Comparison of ENCODE assay signal across 25 cellular contexts in the genomic region with DNA sequence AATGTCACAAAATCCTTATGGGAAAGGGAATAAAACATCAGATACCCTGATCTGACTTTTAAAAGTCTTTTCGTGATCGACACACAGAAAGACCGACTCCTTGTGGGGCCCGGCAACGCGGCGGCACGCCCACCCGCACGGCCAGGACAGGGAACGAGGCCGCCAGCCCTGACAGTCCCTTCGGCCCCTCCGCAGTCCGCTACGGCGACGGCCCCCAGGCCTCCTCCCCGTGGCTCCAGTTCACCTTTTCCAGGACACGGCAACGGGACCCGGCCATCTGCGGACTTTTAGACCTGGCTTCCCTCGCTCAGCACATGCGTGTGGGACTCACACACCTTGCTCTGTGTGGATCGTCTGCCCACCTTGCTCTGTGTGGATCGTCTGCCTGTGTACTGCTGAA.
"Had no signal": no experiment of that assay in that cellular context is flagged by ENCODE, and none has a peak within 500 bp of the region (broad histone marks: within the 10 kb centered on the region; RNA-seq: fewer than 3 reads in every experiment).

No MANE protein-coding gene starts in this region.

- H3K4me3 ChIP-seq: cardiac muscle cell, MG63, SJSA1 had no signal

- DNase-seq: activated CD4-positive, alpha-beta memory T cell treated with anti-CD3 and anti-CD28 coated beads, Interleukin-2, amount 10 ng/mL, durations not matched to agents 7 days and 5 days; activated CD4-positive, alpha-beta T cell treated with anti-CD3 and anti-CD28 coated beads for 36 hours; activated CD4-positive, alpha-beta T cell treated with anti-CD3 and anti-CD28 coated beads, Interleukin-2, amount 50 U/mL, for 1 hour; activated gamma-delta T cell treated with Interleukin-2 at 50 U/mL for 16 hours; activated naive CD4-positive, alpha-beta T cell treated with anti-CD3 and anti-CD28 coated beads, Interleukin-2, amount 10 ng/mL, durations not matched to agents 7 days and 5 days; activated naive CD8-positive, alpha-beta T cell treated with anti-CD3 and anti-CD28 coated beads for 36 hours; activated T-cell treated with anti-CD3 and anti-CD28 coated beads, Interleukin-2, amount 50 U/mL, for 72 hours; brain microvascular endothelial cell; MG63; MV-4-11; NCI-H1092 treated with DMSO at 0.1 percent for 48 hours; NCI-H1417 treated with DMSO at 0.1 percent for 48 hours; NCI-H1694 treated with DMSO at 0.1 percent for 48 hours; NCI-H2029 treated with DMSO at 0.1 percent for 48 hours; NCI-H345; NCI-H510A; NCI-H526 treated with DMSO at 0.1 percent for 48 hours; NCI-H82; SHP77; T-helper 17 cell; T-helper 9 cell had no signal

- H3K27me3 Mint-ChIP-seq: activated CD4-positive, alpha-beta memory T cell treated with anti-CD3 and anti-CD28 coated beads, Interleukin-2, amount 10 ng/mL, durations not matched to agents 7 days and 5 days; activated CD4-positive, alpha-beta T cell treated with anti-CD3 and anti-CD28 coated beads for 36 hours; activated naive CD4-positive, alpha-beta T cell treated with anti-CD3 and anti-CD28 coated beads, Interleukin-2, amount 10 ng/mL, durations not matched to agents 7 days and 5 days; activated naive CD8-positive, alpha-beta T cell treated with anti-CD3 and anti-CD28 coated beads for 36 hours; T-helper 17 cell had no signal

- H3K27ac Mint-ChIP-seq: activated CD4-positive, alpha-beta memory T cell treated with anti-CD3 and anti-CD28 coated beads, Interleukin-2, amount 10 ng/mL, durations not matched to agents 7 days and 5 days; activated CD4-positive, alpha-beta T cell treated with anti-CD3 and anti-CD28 coated beads for 36 hours; activated naive CD4-positive, alpha-beta T cell treated with anti-CD3 and anti-CD28 coated beads, Interleukin-2, amount 10 ng/mL, durations not matched to agents 7 days and 5 days; activated naive CD8-positive, alpha-beta T cell treated with anti-CD3 and anti-CD28 coated beads for 36 hours; activated T-cell treated with anti-CD3 and anti-CD28 coated beads, Interleukin-2, amount 50 U/mL, for 72 hours; activated T-helper 2 cell treated with anti-CD3 and anti-CD28 coated beads, Interferon-gamma antibody, Interleukin-2, Interleukin-4, amounts not matched to agents 10 μg/mL and 5 μg/mL and 100 μg/mL, durations not matched to agents 14 hours and 24 hours and 36 hours had no signal

- H3K36me3 ChIP-seq: brain microvascular endothelial cell, MG63, SJSA1 had no signal

- H3K9me3 Mint-ChIP-seq: activated CD4-positive, alpha-beta memory T cell treated with anti-CD3 and anti-CD28 coated beads, Interleukin-2, amount 10 ng/mL, durations not matched to agents 7 days and 5 days; activated T-cell treated with anti-CD3 and anti-CD28 coated beads, Interleukin-2, amount 50 U/mL, for 72 hours; WTC11 had no signal

- H3K4me1 ChIP-seq: SJSA1 had no signal

- ATAC-seq: activated CD4-positive, alpha-beta T cell treated with anti-CD3 and anti-CD28 coated beads for 36 hours; activated T-cell treated with anti-CD3 and anti-CD28 coated beads, Interleukin-2, amount 50 U/mL, for 72 hours; T-helper 17 cell; WTC11 had no signal

- H3K9me3 ChIP-seq: MG63 had no signal

- H3K27me3 ChIP-seq: brain microvascular endothelial cell, cardiac muscle cell, MG63, SJSA1 had no signal

- H3K4me3 Mint-ChIP-seq: activated CD4-positive, alpha-beta memory T cell treated with anti-CD3 and anti-CD28 coated beads, Interleukin-2, amount 10 ng/mL, durations not matched to agents 7 days and 5 days; activated CD4-positive, alpha-beta T cell treated with anti-CD3 and anti-CD28 coated beads for 36 hours; activated naive CD4-positive, alpha-beta T cell treated with anti-CD3 and anti-CD28 coated beads, Interleukin-2, amount 10 ng/mL, durations not matched to agents 7 days and 5 days; activated naive CD8-positive, alpha-beta T cell treated with anti-CD3 and anti-CD28 coated beads for 36 hours; activated T-cell treated with anti-CD3 and anti-CD28 coated beads, Interleukin-2, amount 50 U/mL, for 72 hours; T-helper 17 cell; WTC11 had no signal

- H3K27ac ChIP-seq: brain microvascular endothelial cell, cardiac muscle cell, SJSA1 had no signal
